ENCODE assay signal across 25 cellular contexts in genomic region chr9:92943062-92943616, GRCh38. TPM values are rescaled to one million over a fixed set of nuclear protein-coding genes. Genes with fewer than 3 reads are reported as not detected.
A peak's percentile ranks its signal among the peaks of the same experiment; 100 is the strongest.
DNase-seq lines count a peak whose midpoint lies in the region; ATAC-seq, FAIRE-seq and TF ChIP-seq lines count a peak whose summit lies in the region.
"Had no signal": no experiment of that assay in that cellular context is flagged by ENCODE, and none has a peak within 500 bp of the region (broad histone marks: within the 10 kb centered on the region; RNA-seq: fewer than 3 reads in every experiment).

No MANE protein-coding gene starts in this region.

- peak overlapping the region; percentile 42 for H4K91ac ChIP-seq in H1 (replicated peaks; ENCODE audit: insufficient read length, low read length)

- ATAC-seq in heart left ventricle: peak; percentile 36 to 60 (median 54)
- ATAC-seq in upper lobe of right lung: no peak
- no peak for ATAC-seq in HG03378 (IDR thresholded peaks at IDR 0.05; ENCODE audit: unreplicated experiment)
- ATAC-seq in CD8-positive, alpha-beta T cell: no peak
- ATAC-seq: activated T-cell treated with anti-CD3 and anti-CD28 coated beads, Interleukin-2, amount 50 U/mL, for 4 hours; effector memory CD8-positive, alpha-beta T cell; stimulated activated naive CD8-positive, alpha-beta T cell treated with anti-CD3 and anti-CD28 coated beads, Interleukin-15, amount 100 ng/mL, for 72 hours had no signal

- TF ChIP-seq CTCF in heart left ventricle (IDR thresholded peaks at IDR 0.05) (no peak), H1 (IDR thresholded peaks at IDR 0.05; ENCODE audit: control extremely low read depth in 1 of 3, insufficient read depth in 1 of 3, low read depth in 1 of 3, low read length in 3 of 3) (no peak), upper lobe of right lung (IDR thresholded peaks at IDR 0.05) (no peak)
- no peak for TF ChIP-seq CTCF in CD8-positive, alpha-beta T cell (IDR thresholded peaks at IDR 0.05)

- H3K79me2 ChIP-seq in H1 (ENCODE audit: control insufficient read depth in 1 of 2, insufficient read depth in 2 of 2, low read length in 2 of 2): no peaks in the 10 kb centered on the region

- no peak for TF ChIP-seq EP300 in H1 (IDR thresholded peaks at IDR 0.05; ENCODE audit: borderline replicate concordance in 1 of 2, low read depth in 2 of 2, low read length in 2 of 2)

- no peak overlapping the region for H3K27ac Mint-ChIP-seq in CD8-positive, alpha-beta T cell
- H3K27ac Mint-ChIP-seq: activated B cell treated with CpG ODN at 0.5 μM for 24 hours; activated CD4-positive, alpha-beta T cell treated with anti-CD3 and anti-CD28 coated beads, Interleukin-2, amount 10 ng/mL, durations not matched to agents 7 days and 5 days; activated naive CD8-positive, alpha-beta T cell treated with anti-CD3 and anti-CD28 coated beads, Interleukin-2, amount 10 ng/mL, durations not matched to agents 7 days and 5 days; effector memory CD8-positive, alpha-beta T cell; stimulated activated naive CD8-positive, alpha-beta T cell treated with anti-CD3 and anti-CD28 coated beads, Interleukin-15, amount 100 ng/mL, for 72 hours had no signal

- no peak overlapping the region for H2AFZ ChIP-seq in H1 (ENCODE audit: low read length)

- peaks cover 10% of the 10 kb centered on the region; the same call in 1 of the 2 replicates for H3K23me2 ChIP-seq in H1 (ENCODE audit: low read depth, low read length)

- peaks cover 22% of the 10 kb centered on the region for H3K4me1 Mint-ChIP-seq in CD8-positive, alpha-beta T cell (ENCODE audit: low read depth)

- no peak for FAIRE-seq in H1 (lab: Jason Lieb, UNC)

- H2BK15ac ChIP-seq in H1 (ENCODE audit: low read length): no peak overlapping the region

- H4K5ac ChIP-seq in H1 (ENCODE audit: insufficient read length, low read depth, low read length): no peak overlapping the region

- no peak overlapping the region for H3K9ac ChIP-seq in H1 (replicated peaks in 1 of 4; ENCODE audit: extremely low read depth in 1 of 4, low read depth in 3 of 4, low read length in 3 of 4)

- no peak overlapping the region for H2BK20ac ChIP-seq in H1 (ENCODE audit: low read length)

- no peaks in the 10 kb centered on the region for H3K27me3 Mint-ChIP-seq in CD8-positive, alpha-beta T cell (ENCODE audit: low read depth)
- H3K27me3 Mint-ChIP-seq: stimulated activated naive CD8-positive, alpha-beta T cell treated with anti-CD3 and anti-CD28 coated beads, Interleukin-15, amount 100 ng/mL, for 72 hours had no signal

- POLR2A ChIA-PET in H1 (lab: Charles Lee; ENCODE audit: partially characterized antibody): no interaction called here
- POLR2A ChIA-PET in CD8-positive, alpha-beta T cell (lab: Charles Lee): no interaction called here

- CTCF ChIA-PET in H1 (lab: Charles Lee; ENCODE audit: partially characterized antibody): interaction anchor here (0.8 kb wide), 1 partner anchor 165 kb away, joined by 3 read pairs; no protein-coding TSS in a partner anchor
- CTCF ChIA-PET in CD8-positive, alpha-beta T cell (lab: Charles Lee): interaction anchor here (0.6 to 1.3 kb wide), 4 partner anchors 14 to 152 kb away, joined by 3 to 4 read pairs (median 3); no protein-coding TSS in a partner anchor

- H4K8ac ChIP-seq in H1 (ENCODE audit: extremely low read depth, insufficient read depth, low read length): no peak overlapping the region

- H3K9me3 Mint-ChIP-seq in CD8-positive, alpha-beta T cell: no peaks in the 10 kb centered on the region
- H3K9me3 Mint-ChIP-seq: activated B cell treated with CpG ODN at 0.5 μM for 24 hours; activated CD4-positive, alpha-beta T cell treated with anti-CD3 and anti-CD28 coated beads, Interleukin-2, amount 10 ng/mL, durations not matched to agents 7 days and 5 days; activated naive CD8-positive, alpha-beta T cell treated with anti-CD3 and anti-CD28 coated beads, Interleukin-2, amount 10 ng/mL, durations not matched to agents 7 days and 5 days; activated T-cell treated with anti-CD3 and anti-CD28 coated beads, Interleukin-2, amount 50 U/mL, for 4 hours; stimulated activated naive CD8-positive, alpha-beta T cell treated with anti-CD3 and anti-CD28 coated beads, Interleukin-15, amount 100 ng/mL, for 72 hours had no signal

- H4K20me1 ChIP-seq in H1 (replicated peaks in 1 of 2; ENCODE audit: control insufficient read depth in 1 of 2, insufficient read depth in 2 of 2, low read length in 2 of 2): peaks cover 0 to 2% of the 10 kb centered on the region in 2 experiments

- no peak overlapping the region for H3K4me3 Mint-ChIP-seq in CD8-positive, alpha-beta T cell
- H3K4me3 Mint-ChIP-seq: activated B cell treated with CpG ODN at 0.5 μM for 24 hours; activated CD4-positive, alpha-beta T cell treated with anti-CD3 and anti-CD28 coated beads, Interleukin-2, amount 10 ng/mL, durations not matched to agents 7 days and 5 days; activated naive CD8-positive, alpha-beta T cell treated with anti-CD3 and anti-CD28 coated beads, Interleukin-2, amount 10 ng/mL, durations not matched to agents 7 days and 5 days; activated T-cell treated with anti-CD3 and anti-CD28 coated beads, Interleukin-2, amount 50 U/mL, for 4 hours; effector memory CD8-positive, alpha-beta T cell; stimulated activated naive CD8-positive, alpha-beta T cell treated with anti-CD3 and anti-CD28 coated beads, Interleukin-15, amount 100 ng/mL, for 72 hours had no signal

- H2BK5ac ChIP-seq in H1 (ENCODE audit: low read depth, low read length): no peak overlapping the region

- H3K36me3 Mint-ChIP-seq in CD8-positive, alpha-beta T cell: peaks cover 5% of the 10 kb centered on the region

- H3K27ac ChIP-seq in heart left ventricle (no peak overlapping the region), H1 (ENCODE audit: low read depth, low read length) (no peak overlapping the region), upper lobe of right lung (no peak overlapping the region)
- no peak overlapping the region for H3K27ac ChIP-seq in CD8-positive, alpha-beta T cell (ENCODE audit: low read depth, low read length)
- H3K27ac ChIP-seq: ascending aorta, right lobe of liver, SK-N-MC had no signal

- DNase-seq in heart left ventricle: peak in 1 of 5 donors; percentile 53
- DNase-seq in cardiac septum (ENCODE audit: low spot score): no peak
- DNase-seq in NCI-H2171 treated with DMSO at 0.1 percent for 48 hours (lab: John Stamatoyannopoulos, UW): peak; percentile 60
- DNase-seq in H1 (ENCODE audit: low read depth in 1 of 2, low spot score in 2 of 2): no peak
- DNase-seq in upper lobe of right lung: peak; percentile 48
- no peak for DNase-seq in CD8-positive, alpha-beta T cell
- no peak for DNase-seq in iPS-NIHi7 (ENCODE audit: extremely low spot score)
- DNase-seq: activated B cell treated with CpG ODN at 0.5 μM for 24 hours; activated CD4-positive, alpha-beta T cell treated with anti-CD3 and anti-CD28 coated beads, Interleukin-2, amount 10 ng/mL, durations not matched to agents 7 days and 5 days; activated gamma-delta T cell treated with Interleukin-2 at 50 U/mL for 16 hours; activated naive CD8-positive, alpha-beta T cell treated with anti-CD3 and anti-CD28 coated beads, Interleukin-2, amount 10 ng/mL, durations not matched to agents 7 days and 5 days; activated T-cell treated with anti-CD3 and anti-CD28 coated beads, Interleukin-2, amount 50 U/mL, for 4 hours; cortex of kidney; DMS79 treated with DMSO at 0.1 percent for 48 hours; effector memory CD8-positive, alpha-beta T cell; GF-D8; Kasumi-1; NCI-H526 treated with DMSO at 0.1 percent for 48 hours; right lobe of liver; stimulated activated CD8-positive, alpha-beta memory T cell treated with anti-CD3 and anti-CD28 coated beads, Interleukin-4, amount 100 ng/mL, for 48 hours; stimulated activated naive CD8-positive, alpha-beta T cell treated with anti-CD3 and anti-CD28 coated beads, Interleukin-15, amount 100 ng/mL, for 72 hours had no signal

- H2BK120ac ChIP-seq in H1 (replicated peaks; ENCODE audit: low read depth, low read length): no peak overlapping the region

- no peaks in the 10 kb centered on the region; the same call in 1 of the 2 replicates for H3K79me1 ChIP-seq in H1 (ENCODE audit: low read depth, low read length)

- peak overlapping the region; percentile 16; the same call in 1 of the 2 replicates for H2AK5ac ChIP-seq in H1 (ENCODE audit: low read depth, low read length)

- no peak overlapping the region for H3K4me2 ChIP-seq in H1 (ENCODE audit: insufficient read depth in 1 of 2, low read depth in 2 of 2, low read length in 2 of 2)

- H3K56ac ChIP-seq in H1 (replicated peaks; ENCODE audit: insufficient read length, low read depth, low read length): no peak overlapping the region

- H2BK12ac ChIP-seq in H1 (ENCODE audit: low read depth, low read length): no peak overlapping the region

- intact Hi-C loops in heart left ventricle (cut with DNase I) (no loop called here), cardiac septum (cut with DNase I) (no loop called here), upper lobe of right lung (cut with DNase I) (no loop called here)
- intact Hi-C loops in CD8-positive, alpha-beta T cell (cut with DNase I, micrococcal nuclease): no loop called here

- H3K23ac ChIP-seq in H1 (ENCODE audit: insufficient read length): no peak overlapping the region

- no peak overlapping the region for H3K4ac ChIP-seq in H1 (replicated peaks; ENCODE audit: insufficient read length, low read depth, low read length)

- no peak overlapping the region for H3K14ac ChIP-seq in H1 (ENCODE audit: insufficient read length)

- WGBS in heart left ventricle, 4 donors: 63 to 72% (median 64%) methylated on average over 5 of the region's 5 CpGs
- WGBS in H1 (ENCODE audit: extremely low coverage in 1 of 2, insufficient coverage in 1 of 2, insufficient read length in 1 of 2, insufficient replicate concordance in 2 of 2, low coverage in 1 of 2, low lambda C conversion rate in 2 of 2, missing lambda C conversion rate in 1 of 2), 2 experiments: 90% methylated on average over 5 of the region's 5 CpGs; no CpG with 5 or more reads in 1 of the 2 experiments

- H3K9me3 ChIP-seq in heart left ventricle (no peaks in the 10 kb centered on the region), H1 (ENCODE audit: insufficient read depth in 2 of 2, low read depth in 1 of 2, low read length in 1 of 2) (peaks cover 3% of the 10 kb centered on the region in 2 experiments; a peak in 2 of 4 replicates), upper lobe of right lung (no peaks in the 10 kb centered on the region)
- H3K9me3 ChIP-seq in CD8-positive, alpha-beta T cell (ENCODE audit: low read length): no peaks in the 10 kb centered on the region
- H3K9me3 ChIP-seq: ascending aorta, right lobe of liver had no signal

- TF ChIP-seq POLR2A in heart left ventricle (IDR thresholded peaks at IDR 0.05) (no peak), H1 (IDR thresholded peaks at IDR 0.05; ENCODE audit: control extremely low read depth in 1 of 2, low read depth in 2 of 2, low read length in 2 of 2) (no peak)

- H3K4me3 ChIP-seq in heart left ventricle (no peak overlapping the region), H1 (ENCODE audit: extremely low read depth in 1 of 4, insufficient read depth in 2 of 4, low read depth in 3 of 4, low read length in 4 of 4) (no peak overlapping the region), upper lobe of right lung (no peak overlapping the region)
- H3K4me3 ChIP-seq in CD8-positive, alpha-beta T cell (ENCODE audit: low read depth, low read length): no peak overlapping the region
- H3K4me3 ChIP-seq: ascending aorta, right lobe of liver, SK-N-MC had no signal

- no peak for TF ChIP-seq RAD21 in H1 (IDR thresholded peaks at IDR 0.05 in 1 of 2, conservative IDR thresholded peaks at IDR 0.05 in 1 of 2; ENCODE audit: low read depth in 2 of 2, low read length in 2 of 2)

- no peak overlapping the region for H3K18ac ChIP-seq in H1 (ENCODE audit: extremely low read depth, low read length)

- H3K27me3 ChIP-seq in heart left ventricle (peaks cover 0 to 17% (median 0%) of the 10 kb centered on the region in 9 donors), H1 (replicated peaks in 1 of 4; ENCODE audit: control insufficient read depth in 3 of 4, extremely low read depth in 1 of 4, insufficient read depth in 3 of 4, low read length in 3 of 4) (peaks cover 0 to 5% (median 0%) of the 10 kb centered on the region in 4 experiments; a peak in 1 of 7 replicates), upper lobe of right lung (no peaks in the 10 kb centered on the region)
- H3K27me3 ChIP-seq in CD8-positive, alpha-beta T cell (ENCODE audit: insufficient read depth, low read length): no peaks in the 10 kb centered on the region
- H3K27me3 ChIP-seq: ascending aorta, right lobe of liver had no signal

- no peaks in the 10 kb centered on the region for H3K36me3 ChIP-seq in heart left ventricle
- no peaks in the 10 kb centered on the region for H3K36me3 ChIP-seq in H1 (ENCODE audit: control insufficient read depth in 2 of 4, insufficient read depth in 4 of 4, low read length in 3 of 4)
- no peaks in the 10 kb centered on the region for H3K36me3 ChIP-seq in upper lobe of right lung
- H3K36me3 ChIP-seq in CD8-positive, alpha-beta T cell (ENCODE audit: insufficient read depth, low read length): no peaks in the 10 kb centered on the region
- H3K36me3 ChIP-seq: ascending aorta, right lobe of liver had no signal

- H3K4me1 ChIP-seq in heart left ventricle: peaks cover 0 to 13% (median 1%) of the 10 kb centered on the region in 12 donors
- H3K4me1 ChIP-seq in H1 (replicated peaks in 1 of 4; ENCODE audit: control insufficient read depth in 3 of 4, insufficient read depth in 4 of 4, low read length in 3 of 4): peaks cover 0 to 7% (median 3%) of the 10 kb centered on the region in 4 experiments; a peak in 4 of 7 replicates
- H3K4me1 ChIP-seq in upper lobe of right lung: peaks cover 8% of the 10 kb centered on the region
- peaks cover 17% of the 10 kb centered on the region for H3K4me1 ChIP-seq in CD8-positive, alpha-beta T cell (ENCODE audit: insufficient read depth, low read length)
- H3K4me1 ChIP-seq: ascending aorta had no signal

RNA-seq across cellular contexts. Expression of gene FGD3, which starts 4.2 kb away (rescaled TPM):
- total RNA-seq in heart left ventricle (10 to 100 TPM in 1 of 9 donors, 1 to 10 TPM in 8; 1.2 to 11.2 (median 1.8) TPM), cardiac septum (2.6 TPM), upper lobe of right lung (21.6 TPM)
- polyA plus RNA-seq in heart left ventricle (1 to 10 TPM; 1.5 to 1.6 TPM), H1 (2011; rRNA removed) (1.4 and 2.3 TPM in 2 replicates)
- total RNA-seq in H1 (2021; fragmentation: NEBNext Ultra II Directional; extraction: Animal tissue kit (Norgen Biotek cat#: 25700)): 1.4 and 1.9 TPM in 2 replicates
- polyA plus RNA-seq in H1 (2011; cell fraction: cytosol; rRNA removed): 2.0 TPM
- 3.2 TPM for polyA plus RNA-seq in H1 (2011; cell fraction: nucleus; rRNA removed)
- 0.73 to 1.6 TPM (median 1.2 TPM) in 4 replicates for polyA plus RNA-seq in H1 (2012, experiment 1 of 2)
- polyA plus RNA-seq in H1 (2012, experiment 2 of 2): 1.0 TPM
- polyA plus RNA-seq in H1 (2013, experiment 1 of 2): 0.51 TPM
- 0.53 TPM for polyA plus RNA-seq in H1 (2013, experiment 2 of 2)
- 1.4 and 1.6 TPM in 2 replicates for polyA minus RNA-seq in H1 (2011; rRNA and poly(A)+ RNA removed)
- polyA minus RNA-seq in H1 (2011; cell fraction: cytosol; rRNA and poly(A)+ RNA removed): 2.0 TPM
- 1.4 TPM for polyA minus RNA-seq in H1 (2011; cell fraction: nucleus; rRNA and poly(A)+ RNA removed)
- total RNA-seq in CD8-positive, alpha-beta T cell: 10 to 100 TPM; 87.8 to 99.3 TPM
- polyA plus RNA-seq: BJ had no signal

Comparison
In these comparisons a context has a peak if more than half of its experiments do, and no peak if none do; other contexts are left out.
1. ATAC-seq: peak in heart left ventricle (4 of 4); none in upper lobe of right lung (single experiment), HG03378 (single experiment) and CD8-positive, alpha-beta T cell (single experiment).
2. DNase-seq: peak in NCI-H2171 treated with DMSO at 0.1 percent for 48 hours (single experiment) and upper lobe of right lung (single experiment); none in cardiac septum (single experiment), H1 (0 of 2), CD8-positive, alpha-beta T cell (0 of 7) and iPS-NIHi7 (single experiment).